Comparison of ENCODE assay signal across 8 cellular contexts in the genomic region with DNA sequence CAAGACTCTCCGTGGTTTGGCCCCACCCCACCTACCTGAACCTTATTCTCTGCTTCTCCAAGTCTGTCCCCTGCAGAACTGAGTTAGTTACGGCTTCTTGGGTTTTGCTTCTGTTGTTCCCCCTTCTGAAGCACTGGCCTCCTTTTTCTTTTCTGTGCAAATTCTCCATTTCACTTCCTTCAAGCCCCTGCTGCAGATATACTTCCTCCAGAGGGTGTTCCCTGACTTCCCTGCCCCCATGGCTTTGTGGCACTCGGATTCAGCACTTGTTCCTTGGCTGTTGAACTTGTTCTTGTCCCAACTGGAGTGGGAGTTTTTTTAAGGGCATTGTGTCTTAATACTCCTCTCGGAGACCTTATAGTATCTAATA. TPM values are rescaled to one million over a fixed set of nuclear protein-coding genes. Genes with fewer than 3 reads are reported as not detected.
DNase-seq lines count a peak whose midpoint lies in the region; ATAC-seq and TF ChIP-seq lines count a peak whose summit lies in the region.

No MANE protein-coding gene starts in this region.

- no peaks in the 10 kb centered on the region for H3K9me3 Mint-ChIP-seq in activated T-cell treated with anti-CD3 and anti-CD28 coated beads, Interleukin-2, amount 50 U/mL, for 72 hours
- H3K9me3 Mint-ChIP-seq in activated naive CD8-positive, alpha-beta T cell (ENCODE audit: low read depth), result no peaks in the 10 kb centered on the region

- intact Hi-C loops in left colon (cut with DNase I, micrococcal nuclease), result no loop called here

- H3K27me3 ChIP-seq in tibial nerve, result no peaks in the 10 kb centered on the region

- H3K27ac ChIP-seq in tibial nerve, result peak overlapping the region in 3 of 4 donors; percentile 20 to 97 (median 77)

- TF ChIP-seq POLR2A in tibial nerve (IDR thresholded peaks at IDR 0.05), result no peak

- H3K4me1 Mint-ChIP-seq in activated T-cell treated with anti-CD3 and anti-CD28 coated beads, Interleukin-2, amount 50 U/mL, for 72 hours (ENCODE audit: low read depth), result peaks cover 30% of the 10 kb centered on the region
- H3K4me1 Mint-ChIP-seq in activated naive CD8-positive, alpha-beta T cell (ENCODE audit: low read depth), result peaks cover 33% of the 10 kb centered on the region

- peak overlapping the region; percentile 84 to 94 for H3K4me3 Mint-ChIP-seq in activated T-cell treated with anti-CD3 and anti-CD28 coated beads, Interleukin-2, amount 50 U/mL, for 72 hours
- peak overlapping the region; percentile 89 for H3K4me3 Mint-ChIP-seq in activated naive CD8-positive, alpha-beta T cell

- H3K4me1 ChIP-seq in tibial nerve, result peaks cover 0 to 49% (median 13%) of the 10 kb centered on the region in 4 donors

- H3K9me3 ChIP-seq in tibial nerve, result no peaks in the 10 kb centered on the region

- no peak for DNase-seq in activated T-cell treated with anti-CD3 and anti-CD28 coated beads, Interleukin-2, amount 50 U/mL, for 72 hours
- DNase-seq in activated T-cell treated with anti-CD3 and anti-CD28 coated beads, Interleukin-2, amount 50 U/mL, for 48 hours, result no peak
- peak; percentile 51 to 58 for DNase-seq in left colon
- DNase-seq in tibial nerve (ENCODE audit: low spot score in 2 of 2), result no peak
- no peak for DNase-seq in activated effector memory CD4-positive, alpha-beta T cell treated with anti-CD3 and anti-CD28 coated beads, Interleukin-2, amount 50 U/mL, for 16 hours
- DNase-seq in NCI-H82 (lab: John Stamatoyannopoulos, UW), result no peak

- ATAC-seq in activated T-cell treated with anti-CD3 and anti-CD28 coated beads, Interleukin-2, amount 50 U/mL, for 72 hours (replicated peaks in 1 of 2), result no peak
- peak; percentile 42 for ATAC-seq in left colon
- no peak for ATAC-seq in HG03565 (IDR thresholded peaks at IDR 0.05; ENCODE audit: unreplicated experiment)

- peaks cover 0 to 22% (median 0%) of the 10 kb centered on the region in 3 donors for H3K36me3 ChIP-seq in tibial nerve

- no peak overlapping the region for H3K27ac Mint-ChIP-seq in activated T-cell treated with anti-CD3 and anti-CD28 coated beads, Interleukin-2, amount 50 U/mL, for 72 hours
- no peak overlapping the region for H3K27ac Mint-ChIP-seq in activated naive CD8-positive, alpha-beta T cell

- H3K4me3 ChIP-seq in tibial nerve, result peak overlapping the region in 3 of 4 donors; percentile 63 to 93 (median 89)

- TF ChIP-seq CTCF in tibial nerve (IDR thresholded peaks at IDR 0.05), result no peak

- no peak for TF ChIP-seq EP300 in tibial nerve (IDR thresholded peaks at IDR 0.05)

- WGBS in tibial nerve, 2 donors, result 27 to 33% methylated on average over 4 of the region's 4 CpGs

- H3K36me3 Mint-ChIP-seq in activated T-cell treated with anti-CD3 and anti-CD28 coated beads, Interleukin-2, amount 50 U/mL, for 72 hours (ENCODE audit: insufficient read depth in 2 of 2), result peaks cover 2 to 3% of the 10 kb centered on the region in 2 donors
- peaks cover 12% of the 10 kb centered on the region for H3K36me3 Mint-ChIP-seq in activated naive CD8-positive, alpha-beta T cell

- H3K27me3 Mint-ChIP-seq in activated T-cell treated with anti-CD3 and anti-CD28 coated beads, Interleukin-2, amount 50 U/mL, for 72 hours (ENCODE audit: low read depth), result peaks cover 4% of the 10 kb centered on the region
- H3K27me3 Mint-ChIP-seq in activated naive CD8-positive, alpha-beta T cell, result no peaks in the 10 kb centered on the region

RNA-seq across cellular contexts. Expression of gene ZBTB34, which starts 2.0 kb away (rescaled TPM):
- 1 to 10 TPM; 7.1 to 8.1 TPM for total RNA-seq in activated T-cell treated with anti-CD3 and anti-CD28 coated beads, Interleukin-2, amount 50 U/mL, for 72 hours
- total RNA-seq in left colon (1 to 10 TPM; 6.6 to 9.4 TPM), tibial nerve (10 to 100 TPM; 10.8 to 14.0 (median 11.7) TPM)

RNA-seq across cellular contexts. Expression of gene RALGPS1, which starts 52.1 kb away (rescaled TPM):
- 1 to 10 TPM; 3.3 to 3.4 TPM for total RNA-seq in activated T-cell treated with anti-CD3 and anti-CD28 coated beads, Interleukin-2, amount 50 U/mL, for 72 hours
- total RNA-seq in left colon, result 10 to 100 TPM; 32.7 to 46.5 TPM
- 1 to 10 TPM; 3.3 to 9.8 (median 6.7) TPM for total RNA-seq in tibial nerve

RNA-seq across cellular contexts. Expression of gene ZBTB43, which starts 57.6 kb away (rescaled TPM):
- 10 to 100 TPM; 30.2 to 66.2 TPM for total RNA-seq in activated T-cell treated with anti-CD3 and anti-CD28 coated beads, Interleukin-2, amount 50 U/mL, for 72 hours
- total RNA-seq in left colon (10 to 100 TPM; 15.5 to 17.3 TPM), tibial nerve (10 to 100 TPM in 2 of 4 donors, 1 to 10 TPM in 2; 6.0 to 10.4 (median 9.4) TPM)

Comparison
In these comparisons a context has a peak if more than half of its experiments do, and no peak if none do; other contexts are left out.
1. DNase-seq: peak in left colon (2 of 2); none in activated T-cell treated with anti-CD3 and anti-CD28 coated beads, Interleukin-2, amount 50 U/mL, for 72 hours (0 of 2), activated T-cell treated with anti-CD3 and anti-CD28 coated beads, Interleukin-2, amount 50 U/mL, for 48 hours (0 of 2), tibial nerve (0 of 2), activated effector memory CD4-positive, alpha-beta T cell treated with anti-CD3 and anti-CD28 coated beads, Interleukin-2, amount 50 U/mL, for 16 hours (single experiment) and NCI-H82 (single experiment).